Comparison of ENCODE assay signal across 7 cellular contexts in genomic region chr2:87634106-87634505, GRCh38.
DNase-seq lines count a peak whose midpoint lies in the region; ATAC-seq and TF ChIP-seq lines count a peak whose summit lies in the region.
"Not testable (repeated sequence)": the region's sequence is repeated elsewhere in the genome, so short reads cannot be mapped to it uniquely, and the experiment has no call there.

No MANE protein-coding gene starts in this region.

- peaks cover 10% of the 10 kb centered on the region for H3K4me1 Mint-ChIP-seq in T-helper 2 cell treated with Interferon-gamma antibody and Interleukin-4, amounts not matched to agents 5 μg/mL and 100 μg/mL, for 36 hours (ENCODE audit: low read depth)
- peaks cover 21% of the 10 kb centered on the region for H3K4me1 Mint-ChIP-seq in activated CD4-positive, alpha-beta memory T cell treated with anti-CD3 and anti-CD28 coated beads for 36 hours (ENCODE audit: low read depth)
- peaks cover 14% of the 10 kb centered on the region for H3K4me1 Mint-ChIP-seq in activated T-cell treated with anti-CD3 and anti-CD28 coated beads, Interleukin-2, amount 50 U/mL, for 24 hours (ENCODE audit: low read depth)
- H3K4me1 Mint-ChIP-seq in activated naive CD8-positive, alpha-beta T cell treated with anti-CD3 and anti-CD28 coated beads for 36 hours = peaks cover 16% of the 10 kb centered on the region
- H3K4me1 Mint-ChIP-seq in stimulated activated memory B cell treated with anti-CD40 and anti-IgM and Interleukin-4, amounts not matched to agents 10 μg/mL and 1 μg/mL and 100 μg/mL, for 72 hours = not testable (repeated sequence)

- intact Hi-C loops in activated CD4-positive, alpha-beta memory T cell treated with anti-CD3 and anti-CD28 coated beads for 36 hours (cut with micrococcal nuclease) = not testable (repeated sequence)

- H4K20me1 ChIP-seq in smooth muscle cell (ENCODE audit: low read depth) = not testable (repeated sequence)

- not testable (repeated sequence) for H3K36me3 Mint-ChIP-seq in T-helper 2 cell treated with Interferon-gamma antibody and Interleukin-4, amounts not matched to agents 5 μg/mL and 100 μg/mL, for 36 hours (ENCODE audit: low read depth); activated CD4-positive, alpha-beta memory T cell treated with anti-CD3 and anti-CD28 coated beads for 36 hours; activated T-cell treated with anti-CD3 and anti-CD28 coated beads, Interleukin-2, amount 50 U/mL, for 24 hours (ENCODE audit: low read depth); activated naive CD8-positive, alpha-beta T cell treated with anti-CD3 and anti-CD28 coated beads for 36 hours; stimulated activated memory B cell treated with anti-CD40 and anti-IgM and Interleukin-4, amounts not matched to agents 10 μg/mL and 1 μg/mL and 100 μg/mL, for 72 hours

- H3K27me3 ChIP-seq in smooth muscle cell (ENCODE audit: low read depth) = not testable (repeated sequence)

- H3K9me3 ChIP-seq in smooth muscle cell (replicated peaks; ENCODE audit: low read depth) = not testable (repeated sequence)

- 33% methylated on average over 6 of the region's 7 CpGs for WGBS in smooth muscle cell (ENCODE audit: low lambda C conversion rate)

- not testable (repeated sequence) for H3K9ac ChIP-seq in smooth muscle cell (ENCODE audit: low read depth)

- H3K4me2 ChIP-seq in smooth muscle cell = not testable (repeated sequence)

- not testable (repeated sequence) for H3K79me2 ChIP-seq in smooth muscle cell (ENCODE audit: low read depth)

- not testable (repeated sequence) for H3K4me3 Mint-ChIP-seq in T-helper 2 cell treated with Interferon-gamma antibody and Interleukin-4, amounts not matched to agents 5 μg/mL and 100 μg/mL, for 36 hours; activated CD4-positive, alpha-beta memory T cell treated with anti-CD3 and anti-CD28 coated beads for 36 hours; activated T-cell treated with anti-CD3 and anti-CD28 coated beads, Interleukin-2, amount 50 U/mL, for 24 hours; activated naive CD8-positive, alpha-beta T cell treated with anti-CD3 and anti-CD28 coated beads for 36 hours; stimulated activated memory B cell treated with anti-CD40 and anti-IgM and Interleukin-4, amounts not matched to agents 10 μg/mL and 1 μg/mL and 100 μg/mL, for 72 hours

- TF ChIP-seq CTCF in smooth muscle cell (IDR thresholded peaks at IDR 0.05; ENCODE audit: borderline replicate concordance, insufficient read depth, poor library complexity, severe bottlenecking) = not testable (repeated sequence)

- peak overlapping the region; percentile 71 for H3K27ac Mint-ChIP-seq in T-helper 2 cell treated with Interferon-gamma antibody and Interleukin-4, amounts not matched to agents 5 μg/mL and 100 μg/mL, for 36 hours
- peak overlapping the region; percentile 89 for H3K27ac Mint-ChIP-seq in activated CD4-positive, alpha-beta memory T cell treated with anti-CD3 and anti-CD28 coated beads for 36 hours
- H3K27ac Mint-ChIP-seq in activated T-cell treated with anti-CD3 and anti-CD28 coated beads, Interleukin-2, amount 50 U/mL, for 24 hours = peak overlapping the region; percentile 93
- peak overlapping the region; percentile 96 for H3K27ac Mint-ChIP-seq in activated naive CD8-positive, alpha-beta T cell treated with anti-CD3 and anti-CD28 coated beads for 36 hours
- not testable (repeated sequence) for H3K27ac Mint-ChIP-seq in stimulated activated memory B cell treated with anti-CD40 and anti-IgM and Interleukin-4, amounts not matched to agents 10 μg/mL and 1 μg/mL and 100 μg/mL, for 72 hours

- H3K4me3 ChIP-seq in smooth muscle cell = not testable (repeated sequence)

- H3K27me3 Mint-ChIP-seq in T-helper 2 cell treated with Interferon-gamma antibody and Interleukin-4, amounts not matched to agents 5 μg/mL and 100 μg/mL, for 36 hours (ENCODE audit: low read depth); activated CD4-positive, alpha-beta memory T cell treated with anti-CD3 and anti-CD28 coated beads for 36 hours; activated T-cell treated with anti-CD3 and anti-CD28 coated beads, Interleukin-2, amount 50 U/mL, for 24 hours; activated naive CD8-positive, alpha-beta T cell treated with anti-CD3 and anti-CD28 coated beads for 36 hours; stimulated activated memory B cell treated with anti-CD40 and anti-IgM and Interleukin-4, amounts not matched to agents 10 μg/mL and 1 μg/mL and 100 μg/mL, for 72 hours: not testable (repeated sequence)

- not testable (repeated sequence) for H3K9me3 Mint-ChIP-seq in T-helper 2 cell treated with Interferon-gamma antibody and Interleukin-4, amounts not matched to agents 5 μg/mL and 100 μg/mL, for 36 hours; activated CD4-positive, alpha-beta memory T cell treated with anti-CD3 and anti-CD28 coated beads for 36 hours; activated T-cell treated with anti-CD3 and anti-CD28 coated beads, Interleukin-2, amount 50 U/mL, for 24 hours; activated naive CD8-positive, alpha-beta T cell treated with anti-CD3 and anti-CD28 coated beads for 36 hours; stimulated activated memory B cell treated with anti-CD40 and anti-IgM and Interleukin-4, amounts not matched to agents 10 μg/mL and 1 μg/mL and 100 μg/mL, for 72 hours

- POLR2A ChIA-PET in activated CD4-positive, alpha-beta memory T cell treated with anti-CD3 and anti-CD28 coated beads for 36 hours (lab: Charles Lee) = not testable (repeated sequence)

- H3K36me3 ChIP-seq in smooth muscle cell (ENCODE audit: low read depth) = not testable (repeated sequence)

- not testable (repeated sequence) for H3F3A ChIP-seq in smooth muscle cell (ENCODE audit: low read depth)

- peak; percentile 27 for ATAC-seq in stimulated activated memory B cell treated with anti-CD40 and anti-IgM and Interleukin-4, amounts not matched to agents 10 μg/mL and 1 μg/mL and 100 μg/mL, for 72 hours

- not testable (repeated sequence) for H2AFZ ChIP-seq in smooth muscle cell (ENCODE audit: low read depth)

- CTCF ChIA-PET in activated CD4-positive, alpha-beta memory T cell treated with anti-CD3 and anti-CD28 coated beads for 36 hours (lab: Charles Lee) = not testable (repeated sequence)

- peak overlapping the region; percentile 54 for H3K27ac ChIP-seq in smooth muscle cell (ENCODE audit: low read depth)

- not testable (repeated sequence) for DNase-seq in T-helper 2 cell treated with Interferon-gamma antibody and Interleukin-4, amounts not matched to agents 5 μg/mL and 100 μg/mL, for 36 hours (ENCODE audit: low spot score); activated T-cell treated with anti-CD3 and anti-CD28 coated beads, Interleukin-2, amount 50 U/mL, for 24 hours; smooth muscle cell (lab: John Stamatoyannopoulos, UW; ENCODE audit: unreplicated experiment)
- DNase-seq in activated CD4-positive, alpha-beta memory T cell treated with anti-CD3 and anti-CD28 coated beads for 36 hours = peak; percentile 38
- DNase-seq in activated naive CD4-positive, alpha-beta T cell treated with Interleukin-2 at 50 U/mL for 16 hours = peak; percentile 25
- peak; percentile 23 for DNase-seq in activated naive CD8-positive, alpha-beta T cell treated with anti-CD3 and anti-CD28 coated beads for 36 hours

- H3K4me1 ChIP-seq in smooth muscle cell (ENCODE audit: low read depth) = not testable (repeated sequence)
